ENCODE assay signal across 10 cellular contexts in genomic region chr6:49549691-49550412, GRCh38. TPM values are rescaled to one million over a fixed set of nuclear protein-coding genes. Genes with fewer than 3 reads are reported as not detected.
DNase-seq lines count a peak whose midpoint lies in the region; ATAC-seq and TF ChIP-seq lines count a peak whose summit lies in the region.
"Had no signal": no experiment of that assay in that cellular context is flagged by ENCODE, and none has a peak within 500 bp of the region (broad histone marks: within the 10 kb centered on the region; RNA-seq: fewer than 3 reads in every experiment).

No MANE protein-coding gene starts in this region.

- peaks cover 21% of the 10 kb centered on the region for H3K4me1 Mint-ChIP-seq in activated CD8-positive, alpha-beta T cell treated with anti-CD3 and anti-CD28 coated beads for 36 hours (ENCODE audit: low read depth)

- H3K9me3 Mint-ChIP-seq in activated CD8-positive, alpha-beta T cell treated with anti-CD3 and anti-CD28 coated beads for 36 hours, result no peaks in the 10 kb centered on the region

- no peak for TF ChIP-seq POLR2A in sigmoid colon (IDR thresholded peaks at IDR 0.05)

- ATAC-seq in activated CD8-positive, alpha-beta T cell treated with anti-CD3 and anti-CD28 coated beads for 36 hours, result no peak
- no peak for ATAC-seq in foreskin keratinocyte
- ATAC-seq in GM19324 (IDR thresholded peaks at IDR 0.05; ENCODE audit: low FRiP score, unreplicated experiment), result no peak

- DNase-seq in activated CD8-positive, alpha-beta T cell treated with anti-CD3 and anti-CD28 coated beads for 36 hours, result no peak
- no peak for DNase-seq in foreskin keratinocyte
- DNase-seq in sigmoid colon, result no peak
- DNase-seq in stimulated activated CD4-positive, alpha-beta T cell treated with anti-CD3 and anti-CD28 coated beads, Interleukin-2, amount 100 ng/mL, for 24 hours, result no peak
- no peak for DNase-seq in ecto neural progenitor cell (ENCODE audit: low spot score)
- no peak for DNase-seq in stimulated activated CD4-positive, alpha-beta T cell treated with anti-CD3 and anti-CD28 coated beads, Interleukin-15, amount 100 ng/mL, for 24 hours
- DNase-seq: activated effector memory CD4-positive, alpha-beta T cell treated with anti-CD3 and anti-CD28 coated beads, Interleukin-2, amount 50 U/mL, for 16 hours had no signal

- WGBS in sigmoid colon, 2 donors, result 52 to 56% methylated on average over 16 of the region's 16 CpGs

- H3K27ac Mint-ChIP-seq in activated CD8-positive, alpha-beta T cell treated with anti-CD3 and anti-CD28 coated beads for 36 hours, result no peak overlapping the region

- TF ChIP-seq EP300 in sigmoid colon (IDR thresholded peaks at IDR 0.05), result no peak

- CTCF ChIA-PET in activated CD8-positive, alpha-beta T cell treated with anti-CD3 and anti-CD28 coated beads for 36 hours (lab: Charles Lee), result interaction anchor here (1.2 to 4.8 kb wide), 2 partner anchors 18 to 57 kb away, joined by 4 to 41 read pairs; no protein-coding TSS in a partner anchor

- peak overlapping the region; percentile 72 for H3K4me3 Mint-ChIP-seq in activated CD8-positive, alpha-beta T cell treated with anti-CD3 and anti-CD28 coated beads for 36 hours

- no peaks in the 10 kb centered on the region for H3K9me3 ChIP-seq in ES-I3 (ENCODE audit: control insufficient read depth, insufficient read depth, low read length)
- H3K9me3 ChIP-seq in sigmoid colon, result no peaks in the 10 kb centered on the region

- peak overlapping the region; percentile 81 for H3K27ac ChIP-seq in foreskin keratinocyte
- H3K27ac ChIP-seq in sigmoid colon, result no peak overlapping the region

- H3K4me3 ChIP-seq in sigmoid colon, result peak overlapping the region in 3 of 4 donors; percentile 27 to 44 (median 42)

- H3K27me3 ChIP-seq in foreskin keratinocyte (no peaks in the 10 kb centered on the region), sigmoid colon (peaks cover 8 to 35% (median 10%) of the 10 kb centered on the region in 3 donors)

- H3K36me3 ChIP-seq in ES-I3 (ENCODE audit: insufficient read depth, low read length), result no peaks in the 10 kb centered on the region
- no peaks in the 10 kb centered on the region for H3K36me3 ChIP-seq in sigmoid colon

- POLR2A ChIA-PET in activated CD8-positive, alpha-beta T cell treated with anti-CD3 and anti-CD28 coated beads for 36 hours (lab: Charles Lee), result no interaction called here

- peak overlapping the region; percentile 64; the same call in 1 of the 2 replicates for H3K9ac ChIP-seq in ES-I3 (ENCODE audit: low read depth, low read length)

- H3K4me1 ChIP-seq in ES-I3 (ENCODE audit: insufficient read depth, low read length), result peaks cover 14% of the 10 kb centered on the region
- peaks cover 12% of the 10 kb centered on the region for H3K4me1 ChIP-seq in foreskin keratinocyte
- peaks cover 0 to 18% (median 17%) of the 10 kb centered on the region in 4 donors for H3K4me1 ChIP-seq in sigmoid colon

- intact Hi-C loops in activated CD8-positive, alpha-beta T cell treated with anti-CD3 and anti-CD28 coated beads for 36 hours (cut with micrococcal nuclease), result no loop called here
- intact Hi-C loops in sigmoid colon (cut with DNase I), result no loop called here

- no peak for TF ChIP-seq CTCF in activated CD8-positive, alpha-beta T cell treated with anti-CD3 and anti-CD28 coated beads for 36 hours (IDR thresholded peaks at IDR 0.05)
- TF ChIP-seq CTCF in foreskin keratinocyte (conservative IDR thresholded peaks at IDR 0.05) (no peak), sigmoid colon (IDR thresholded peaks at IDR 0.05) (no peak)

- peaks cover 27% of the 10 kb centered on the region for H3K27me3 Mint-ChIP-seq in activated CD8-positive, alpha-beta T cell treated with anti-CD3 and anti-CD28 coated beads for 36 hours

- H3K36me3 Mint-ChIP-seq in activated CD8-positive, alpha-beta T cell treated with anti-CD3 and anti-CD28 coated beads for 36 hours (ENCODE audit: low read depth), result no peaks in the 10 kb centered on the region

RNA-seq across cellular contexts. Expression of gene C6orf141, which starts 0.6 kb away (rescaled TPM):
- total RNA-seq in activated CD8-positive, alpha-beta T cell treated with anti-CD3 and anti-CD28 coated beads for 36 hours, result under 1 TPM; 0.43 to 0.87 TPM
- total RNA-seq in foreskin keratinocyte, result 19.8 and 21.2 TPM in 2 replicates
- 10.2 and 13.8 TPM in 2 replicates for polyA plus RNA-seq in foreskin keratinocyte
- 1 to 10 TPM; 1.4 to 6.9 (median 3.8) TPM for total RNA-seq in sigmoid colon
- polyA plus RNA-seq in sigmoid colon, result 1 to 10 TPM; 1.8 to 3.9 (median 3.4) TPM

RNA-seq across cellular contexts. Expression of gene GLYATL3, which starts 50.1 kb away (rescaled TPM):
- not detected for total RNA-seq in activated CD8-positive, alpha-beta T cell treated with anti-CD3 and anti-CD28 coated beads for 36 hours
- total RNA-seq in foreskin keratinocyte, result not detected in 2 replicates
- not detected in 2 replicates for polyA plus RNA-seq in foreskin keratinocyte
- not detected for total RNA-seq in sigmoid colon
- 1 to 10 TPM in 1 of 3 donors, not detected in 2; 1.8 TPM for polyA plus RNA-seq in sigmoid colon
- total RNA-seq: myocyte had no signal
